Comparison of ENCODE assay signal across 24 cellular contexts in the genomic region with DNA sequence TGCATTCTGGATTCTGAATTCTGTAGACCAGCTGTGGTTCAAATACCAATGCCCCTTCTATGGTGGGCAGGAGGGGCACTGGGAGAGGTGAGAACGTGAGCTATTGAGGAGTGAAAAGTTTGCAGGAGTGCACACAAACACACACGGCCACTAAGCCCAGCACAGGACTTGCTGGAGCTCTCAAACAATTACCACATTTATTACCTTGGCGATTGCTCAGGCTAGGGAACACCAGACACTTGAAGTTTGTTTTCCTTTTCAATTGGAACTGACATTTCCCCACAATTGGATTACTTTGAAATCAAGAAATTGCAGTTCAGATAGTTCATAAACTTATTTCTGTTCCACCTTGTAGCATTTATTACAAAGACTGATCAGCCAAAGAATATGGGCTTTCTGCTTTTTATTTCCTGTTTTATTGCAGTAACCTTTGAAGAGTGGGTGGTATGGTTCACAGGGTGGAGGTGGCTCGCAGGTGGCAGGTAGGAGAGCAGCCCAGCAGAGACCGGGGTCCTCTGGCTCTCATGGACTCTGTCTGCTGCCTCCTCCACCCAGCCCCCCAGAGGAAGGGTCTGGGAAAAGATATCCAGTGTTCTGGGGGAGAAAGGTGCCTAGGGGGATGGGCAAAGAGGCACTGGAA.
"Had no signal": no experiment of that assay in that cellular context is flagged by ENCODE, and none has a peak within 500 bp of the region (broad histone marks: within the 10 kb centered on the region; RNA-seq: fewer than 3 reads in every experiment).

No MANE protein-coding gene starts in this region.

- ATAC-seq: activated T-cell treated with anti-CD3 and anti-CD28 coated beads, Interleukin-2, amount 50 U/mL, for 4 hours; esophagus mucosa; left cardiac atrium; naive thymus-derived CD4-positive, alpha-beta T cell; psoas muscle; WTC11 had no signal

- H3K27ac Mint-ChIP-seq: activated CD4-positive, alpha-beta memory T cell treated with anti-CD3 and anti-CD28 coated beads, Interleukin-2, amount 10 ng/mL, durations not matched to agents 7 days and 5 days; activated CD4-positive, alpha-beta T cell treated with anti-CD3 and anti-CD28 coated beads, Interleukin-2, amount 10 ng/mL, durations not matched to agents 7 days and 5 days; activated T-helper 2 cell treated with anti-CD3 and anti-CD28 coated beads, Interferon-gamma antibody, Interleukin-2, Interleukin-4, amounts not matched to agents 10 μg/mL and 5 μg/mL and 100 μg/mL, durations not matched to agents 14 hours and 24 hours and 36 hours; neural progenitor cell; WTC11 had no signal

- FAIRE-seq: colon, endothelial cell of umbilical vein, keratinocyte had no signal

- H3K4me3 Mint-ChIP-seq: activated CD4-positive, alpha-beta memory T cell treated with anti-CD3 and anti-CD28 coated beads, Interleukin-2, amount 10 ng/mL, durations not matched to agents 7 days and 5 days; activated CD4-positive, alpha-beta T cell treated with anti-CD3 and anti-CD28 coated beads, Interleukin-2, amount 10 ng/mL, durations not matched to agents 7 days and 5 days; activated T-cell treated with anti-CD3 and anti-CD28 coated beads, Interleukin-2, amount 50 U/mL, for 4 hours; neural progenitor cell; WTC11 had no signal

- H3K36me3 ChIP-seq: neural progenitor cell, thoracic aorta, upper lobe of left lung had no signal

- H3K4me1 ChIP-seq: parathyroid adenoma, psoas muscle, upper lobe of left lung had no signal

- H3K4me3 ChIP-seq: neural progenitor cell, psoas muscle, thoracic aorta, upper lobe of left lung had no signal

- DNase-seq: activated CD4-positive, alpha-beta memory T cell treated with anti-CD3 and anti-CD28 coated beads, Interleukin-2, amount 10 ng/mL, durations not matched to agents 7 days and 5 days; activated CD4-positive, alpha-beta T cell treated with anti-CD3 and anti-CD28 coated beads for 1 hour; activated CD4-positive, alpha-beta T cell treated with anti-CD3 and anti-CD28 coated beads, Interleukin-2, amount 10 ng/mL, durations not matched to agents 7 days and 5 days; activated CD8-positive, alpha-beta memory T cell treated with anti-CD3 and anti-CD28 coated beads, Interleukin-2, amount 50 U/mL, for 48 hours; activated T-cell treated with anti-CD3 and anti-CD28 coated beads, Interleukin-2, amount 50 U/mL, for 4 hours; foreskin fibroblast; head of caudate nucleus; hippocampal formation; left cardiac atrium; mammary epithelial cell; occipital lobe; psoas muscle; stimulated activated naive CD4-positive, alpha-beta T cell; upper lobe of left lung had no signal

- H3K4me1 Mint-ChIP-seq: activated CD4-positive, alpha-beta memory T cell treated with anti-CD3 and anti-CD28 coated beads, Interleukin-2, amount 10 ng/mL, durations not matched to agents 7 days and 5 days; WTC11 had no signal

- H3K27me3 Mint-ChIP-seq: activated CD4-positive, alpha-beta T cell treated with anti-CD3 and anti-CD28 coated beads, Interleukin-2, amount 10 ng/mL, durations not matched to agents 7 days and 5 days had no signal

- H3K9me3 ChIP-seq: psoas muscle, upper lobe of left lung had no signal
